ENCODE assay signal across 14 cellular contexts in genomic region chr17:27519550-27519949, GRCh38.
A peak's percentile ranks its signal among the peaks of the same experiment; 100 is the strongest.
DNase-seq lines count a peak whose midpoint lies in the region; ATAC-seq and TF ChIP-seq lines count a peak whose summit lies in the region.
"Had no signal": no experiment of that assay in that cellular context is flagged by ENCODE, and none has a peak within 500 bp of the region (broad histone marks: within the 10 kb centered on the region; RNA-seq: fewer than 3 reads in every experiment).

No MANE protein-coding gene starts in this region.

- H3K9me3 Mint-ChIP-seq in stimulated activated effector memory CD8-positive, alpha-beta T cell treated with anti-CD3 and anti-CD28 coated beads, Interleukin-12 subunit alpha, Interleukin-12 subunit beta, amount 100 ng/mL, for 72 hours = no peaks in the 10 kb centered on the region

- DNase-seq in NCI-H526 (lab: John Stamatoyannopoulos, UW) (peak; percentile 42 to 76), NCI-H748 (lab: John Stamatoyannopoulos, UW; ENCODE audit: unreplicated experiment) (no peak), uterus (no peak), amygdala (lab: John Stamatoyannopoulos, UW) (no peak)
- no peak for DNase-seq in stimulated activated effector memory CD8-positive, alpha-beta T cell treated with anti-CD3 and anti-CD28 coated beads, Interleukin-12 subunit alpha, Interleukin-12 subunit beta, amount 100 ng/mL, for 72 hours (ENCODE audit: low spot score in 2 of 2)
- DNase-seq: MM.1S; SHP77 treated with DMSO at 0.1 percent for 48 hours; stimulated activated CD4-positive, alpha-beta T cell treated with anti-CD3 and anti-CD28 coated beads, Interleukin-1b, Interleukin-23, amount 100 ng/mL, for 48 hours; stimulated activated naive CD4-positive, alpha-beta T cell had no signal

- peak overlapping the region; percentile 38 for H3K27ac Mint-ChIP-seq in stimulated activated effector memory CD8-positive, alpha-beta T cell treated with anti-CD3 and anti-CD28 coated beads, Interleukin-12 subunit alpha, Interleukin-12 subunit beta, amount 100 ng/mL, for 72 hours

- TF ChIP-seq POLR2A in uterus (IDR thresholded peaks at IDR 0.05) = no peak

- no peaks in the 10 kb centered on the region for H3K9me3 ChIP-seq in uterus

- no peaks in the 10 kb centered on the region for H3K36me3 Mint-ChIP-seq in stimulated activated effector memory CD8-positive, alpha-beta T cell treated with anti-CD3 and anti-CD28 coated beads, Interleukin-12 subunit alpha, Interleukin-12 subunit beta, amount 100 ng/mL, for 72 hours

- no peaks in the 10 kb centered on the region for H3K27me3 ChIP-seq in uterus

- no peak overlapping the region for H3K4me3 ChIP-seq in uterus

- H3K4me1 Mint-ChIP-seq in stimulated activated effector memory CD8-positive, alpha-beta T cell treated with anti-CD3 and anti-CD28 coated beads, Interleukin-12 subunit alpha, Interleukin-12 subunit beta, amount 100 ng/mL, for 72 hours = peaks cover 52% of the 10 kb centered on the region

- no peak for TF ChIP-seq CTCF in uterus (IDR thresholded peaks at IDR 0.05)

- peaks cover 3 to 4% of the 10 kb centered on the region in 2 donors for H3K4me1 ChIP-seq in uterus

- ATAC-seq in GM18870 (IDR thresholded peaks at IDR 0.05; ENCODE audit: unreplicated experiment) = peak; percentile 63
- ATAC-seq in GM21825 (IDR thresholded peaks at IDR 0.05; ENCODE audit: unreplicated experiment) = peak; percentile 55
- peak; percentile 46 for ATAC-seq in stimulated activated effector memory CD8-positive, alpha-beta T cell treated with anti-CD3 and anti-CD28 coated beads, Interleukin-12 subunit alpha, Interleukin-12 subunit beta, amount 100 ng/mL, for 72 hours
- no peak for ATAC-seq in HG02571 (IDR thresholded peaks at IDR 0.05; ENCODE audit: unreplicated experiment)

- H3K4me3 Mint-ChIP-seq in stimulated activated effector memory CD8-positive, alpha-beta T cell treated with anti-CD3 and anti-CD28 coated beads, Interleukin-12 subunit alpha, Interleukin-12 subunit beta, amount 100 ng/mL, for 72 hours = no peak overlapping the region

- H3K36me3 ChIP-seq in uterus = no peaks in the 10 kb centered on the region

- intact Hi-C loops in uterus (cut with DNase I; ENCODE audit: low total_unique reads) = no loop called here

- H3K27ac ChIP-seq in uterus = peak overlapping the region in 1 of 2 donors; percentile 16
- H3K27ac ChIP-seq: epithelial cell of prostate, HL-60 had no signal

Comparison
In these comparisons a context has a peak if more than half of its experiments do, and no peak if none do; other contexts are left out.
1. DNase-seq: peak in NCI-H526 (2 of 2); none in stimulated activated effector memory CD8-positive, alpha-beta T cell treated with anti-CD3 and anti-CD28 coated beads, Interleukin-12 subunit alpha, Interleukin-12 subunit beta, amount 100 ng/mL, for 72 hours (0 of 2), NCI-H748 (single experiment), uterus (0 of 2) and amygdala (0 of 56).